Comparison of ENCODE assay signal across 8 cellular contexts in genomic region chr17:75632863-75633483, GRCh38. TPM values are rescaled to one million over a fixed set of nuclear protein-coding genes. Genes with fewer than 3 reads are reported as not detected.
A peak's percentile ranks its signal among the peaks of the same experiment; 100 is the strongest.
DNase-seq lines count a peak whose midpoint lies in the region; ATAC-seq and TF ChIP-seq lines count a peak whose summit lies in the region.

TSS of gene SMIM5 (plus strand) at chr17:75633434. CDS start at chr17:75640202, 6,768 bp downstream.

- H3K4me3 ChIP-seq in HL-60 (replicated peaks; ENCODE audit: insufficient read depth, low read length): no peak within 1 kb of the TSS
- no peak within 1 kb of the TSS for H3K4me3 ChIP-seq in naive thymus-derived CD4-positive, alpha-beta T cell (ENCODE audit: low read length)

- peaks cover 0 to 26% (median 0%) of the 10 kb centered on the region in 3 experiments for H3K36me3 ChIP-seq in naive thymus-derived CD4-positive, alpha-beta T cell (ENCODE audit: control insufficient read depth in 2 of 3, insufficient read depth in 3 of 3, low read length in 3 of 3)

- peak; percentile 93 for ATAC-seq in naive thymus-derived CD4-positive, alpha-beta T cell
- no peak for ATAC-seq in GM18520 (IDR thresholded peaks at IDR 0.05; ENCODE audit: unreplicated experiment)

- POLR2A ChIA-PET in naive thymus-derived CD4-positive, alpha-beta T cell (lab: Charles Lee): interaction anchor here (0.7 kb wide), 1 partner anchor 157 kb away, joined by 3 read pairs; no protein-coding TSS in a partner anchor

- peaks cover 3 to 14% (median 7%) of the 10 kb centered on the region in 7 donors for H3K4me1 Mint-ChIP-seq in naive thymus-derived CD4-positive, alpha-beta T cell

- intact Hi-C loops in naive thymus-derived CD4-positive, alpha-beta T cell (cut with micrococcal nuclease): loop anchor here (1.0 kb wide), 3 partner anchors 88 to 207 kb away; partner anchors contain the start of gene ITGB4 (in 1 of the 2)

- H3K27ac ChIP-seq in HL-60 (replicated peaks): no peak within 1 kb of the TSS
- H3K27ac ChIP-seq in naive thymus-derived CD4-positive, alpha-beta T cell (ENCODE audit: low read depth, low read length): no peak within 1 kb of the TSS

- DNase-seq in DMS53 (lab: John Stamatoyannopoulos, UW) (peak; percentile 92), HL-60 (ENCODE audit: low read depth in 1 of 2, low spot score in 1 of 2) (peak; percentile 65 to 80), RPMI7951 (ENCODE audit: low read depth) (peak; percentile 78), fibroblast of gingiva (ENCODE audit: low read depth) (peak; percentile 90)
- peak; percentile 74 to 75 for DNase-seq in activated T-helper 1 cell treated with anti-CD3 and anti-CD28 coated beads, Interleukin-2, amount 50 U/mL, for 16 hours (ENCODE audit: low read depth in 1 of 2, low spot score in 1 of 2)
- DNase-seq in naive thymus-derived CD4-positive, alpha-beta T cell: peak; percentile 62 to 85 (median 80)
- peak; percentile 63 to 76 for DNase-seq in stimulated activated CD8-positive, alpha-beta memory T cell treated with anti-CD3 and anti-CD28 coated beads, Interleukin-7, amount 100 ng/mL, for 1 hour (ENCODE audit: low read depth in 2 of 2)

- H3K9me3 ChIP-seq in naive thymus-derived CD4-positive, alpha-beta T cell (ENCODE audit: control insufficient read depth in 2 of 3, low read length in 3 of 3): no peaks in the 10 kb centered on the region

- H3K27ac Mint-ChIP-seq in naive thymus-derived CD4-positive, alpha-beta T cell: peak within 1 kb of the TSS in 3 of 9 donors; percentile 12 to 43 (median 35)

- CTCF ChIA-PET in naive thymus-derived CD4-positive, alpha-beta T cell (lab: Charles Lee): interaction anchor here (0.6 to 4.8 kb wide), 34 partner anchors 9 to 652 kb away, joined by 3 to 106 read pairs (median 4); partner anchors contain the start of genes GALK1, MYO15B, RECQL5 and SAP30BP

- H3K36me3 Mint-ChIP-seq in naive thymus-derived CD4-positive, alpha-beta T cell: no peaks in the 10 kb centered on the region

- H3K27me3 Mint-ChIP-seq in naive thymus-derived CD4-positive, alpha-beta T cell: no peaks in the 10 kb centered on the region

- no peaks in the 10 kb centered on the region for H3K9me3 Mint-ChIP-seq in naive thymus-derived CD4-positive, alpha-beta T cell

- peak; percentile 94 for TF ChIP-seq CTCF in HL-60 (IDR thresholded peaks at IDR 0.05; ENCODE audit: insufficient read depth, low read length)

- peaks cover 0 to 8% of the 10 kb centered on the region in 2 donors for H3K4me1 ChIP-seq in naive thymus-derived CD4-positive, alpha-beta T cell (ENCODE audit: control insufficient read depth in 2 of 2, insufficient read depth in 2 of 2, low read length in 2 of 2)

- H3K4me3 Mint-ChIP-seq in naive thymus-derived CD4-positive, alpha-beta T cell: peak within 1 kb of the TSS in 2 of 10 donors; percentile 19 to 21

- no peaks in the 10 kb centered on the region for H3K27me3 ChIP-seq in HL-60 (ENCODE audit: insufficient read depth, poor library complexity, severe bottlenecking)
- H3K27me3 ChIP-seq in naive thymus-derived CD4-positive, alpha-beta T cell (ENCODE audit: control insufficient read depth in 2 of 2, insufficient read depth in 2 of 2, low read length in 2 of 2): no peaks in the 10 kb centered on the region

RNA-seq across cellular contexts. Expression of gene SMIM5, which starts in this region (rescaled TPM):
- not detected in 2 replicates for total RNA-seq in RPMI7951 (2014; rRNA removed; shearing (Covaris generic))
- 1 to 10 TPM in 2 of 5 experiments, under 1 TPM in 3; 0.43 to 2.4 (median 0.84) TPM for total RNA-seq in naive thymus-derived CD4-positive, alpha-beta T cell
- polyA plus RNA-seq in naive thymus-derived CD4-positive, alpha-beta T cell: under 1 TPM; 0.06 to 0.22 TPM

Comparison
In these comparisons a context has a peak if more than half of its experiments do, and no peak if none do; other contexts are left out.
1. Peak in DNase-seq in RPMI7951; RNA of the gene not detected or under 1 TPM.